In genomic region chr11:2208691-2209369, GRCh38 we compare ENCODE assay signal across 13 cellular contexts. TPM values are rescaled to one million over a fixed set of nuclear protein-coding genes. Genes with fewer than 3 reads are reported as not detected.
A peak's percentile ranks its signal among the peaks of the same experiment; 100 is the strongest.
DNase-seq lines count a peak whose midpoint lies in the region; ATAC-seq and TF ChIP-seq lines count a peak whose summit lies in the region.
"Had no signal": no experiment of that assay in that cellular context is flagged by ENCODE, and none has a peak within 500 bp of the region (broad histone marks: within the 10 kb centered on the region; RNA-seq: fewer than 3 reads in every experiment).

No MANE protein-coding gene starts in this region.

- no peaks in the 10 kb centered on the region for H3K9me3 ChIP-seq in breast epithelium
- no peaks in the 10 kb centered on the region for H3K9me3 ChIP-seq in right lobe of liver
- H3K9me3 ChIP-seq in vagina, result no peaks in the 10 kb centered on the region
- H3K9me3 ChIP-seq: SJSA1 had no signal

- H3K4me3 ChIP-seq in breast epithelium (peak overlapping the region in 1 of 3 donors; percentile 37), right lobe of liver (no peak overlapping the region), vagina (no peak overlapping the region)
- H3K4me3 ChIP-seq: SJSA1 had no signal

- H3K4me1 ChIP-seq in breast epithelium (peaks cover 7 to 10% of the 10 kb centered on the region in 2 donors), right lobe of liver (no peaks in the 10 kb centered on the region), vagina (no peaks in the 10 kb centered on the region)
- H3K4me1 ChIP-seq: SJSA1 had no signal

- 87% methylated on average over 9 of the region's 24 CpGs for WGBS in right lobe of liver (ENCODE audit: insufficient coverage, low coverage, low lambda C conversion rate, missing lambda C conversion rate)

- TF ChIP-seq POLR2A in breast epithelium (IDR thresholded peaks at IDR 0.05), result no peak
- TF ChIP-seq POLR2A in right lobe of liver (IDR thresholded peaks at IDR 0.05), result no peak
- TF ChIP-seq POLR2A in vagina (IDR thresholded peaks at IDR 0.05), result no peak

- no peaks in the 10 kb centered on the region for H3K36me3 ChIP-seq in breast epithelium
- no peaks in the 10 kb centered on the region for H3K36me3 ChIP-seq in right lobe of liver
- H3K36me3 ChIP-seq in vagina, result no peaks in the 10 kb centered on the region
- H3K36me3 ChIP-seq: SJSA1 had no signal

- intact Hi-C loops in breast epithelium (cut with DNase I; ENCODE audit: low total_unique reads), result no loop called here
- intact Hi-C loops in right lobe of liver (cut with DNase I), result loop anchor here in 1 of 2 donors (10.0 kb wide), 1 partner anchor 316 kb away; no protein-coding TSS in a partner anchor
- intact Hi-C loops in vagina (cut with DNase I), result loop anchor here (10.0 kb wide), 1 partner anchor 326 kb away; no protein-coding TSS in a partner anchor

- H3K27ac ChIP-seq in breast epithelium (peak overlapping the region in 1 of 2 donors; percentile 61), right lobe of liver (no peak overlapping the region), vagina (no peak overlapping the region)
- H3K27ac ChIP-seq: SJSA1 had no signal

- no peak for ATAC-seq in right lobe of liver
- no peak for ATAC-seq in GM18858 (IDR thresholded peaks at IDR 0.05; ENCODE audit: unreplicated experiment)
- no peak for ATAC-seq in GM19397 (IDR thresholded peaks at IDR 0.05; ENCODE audit: unreplicated experiment)
- ATAC-seq: activated T-helper 17 cell treated with anti-CD3 and anti-CD28 coated beads, Interleukin-2, amount 50 U/mL, for 72 hours had no signal

- H3K27me3 ChIP-seq in breast epithelium (no peaks in the 10 kb centered on the region), right lobe of liver (no peaks in the 10 kb centered on the region), vagina (no peaks in the 10 kb centered on the region)

- peak; percentile 1 for DNase-seq in stimulated activated CD4-positive, alpha-beta T cell treated with anti-CD3 and anti-CD28 coated beads, Interleukin-4, amount 100 ng/mL, for 24 hours
- DNase-seq in stimulated activated CD4-positive, alpha-beta T cell treated with anti-CD3 and anti-CD28 coated beads, Interleukin-1b, Interleukin-23, amount 100 ng/mL, for 48 hours, result no peak
- DNase-seq in breast epithelium (ENCODE audit: low spot score in 2 of 2), result peak; percentile 57 to 68
- peak; percentile 21 to 56 (median 44) for DNase-seq in right lobe of liver
- peak; percentile 79 to 94 for DNase-seq in vagina (ENCODE audit: extremely low spot score in 2 of 2)
- DNase-seq in NCI-H2029 treated with DMSO at 0.1 percent for 48 hours (lab: John Stamatoyannopoulos, UW), result no peak
- DNase-seq: mesendoderm had no signal

- peak; percentile 13 to 55 (median 35) for TF ChIP-seq CTCF in breast epithelium (IDR thresholded peaks at IDR 0.05)
- TF ChIP-seq CTCF in right lobe of liver (IDR thresholded peaks at IDR 0.05), result no peak
- TF ChIP-seq CTCF in vagina (IDR thresholded peaks at IDR 0.05), result no peak

RNA-seq across cellular contexts. Expression of gene TH, which starts 37.2 kb away (rescaled TPM):
- not detected for total RNA-seq in breast epithelium
- total RNA-seq in right lobe of liver, result under 1 TPM in 2 of 6 experiments, not detected in 4; 0.51 to 0.64 TPM
- 21.9 TPM for total RNA-seq in vagina
- total RNA-seq: activated T-helper 17 cell treated with anti-CD3 and anti-CD28 coated beads, Interleukin-2, amount 50 U/mL, for 72 hours; CD4-positive, alpha-beta T cell; LHCN-M2; SJSA1 had no signal

RNA-seq across cellular contexts. Expression of gene INS, which starts 47.8 kb away (rescaled TPM):
- not detected for total RNA-seq in breast epithelium
- total RNA-seq in right lobe of liver, result not detected
- not detected for total RNA-seq in vagina
- total RNA-seq: activated T-helper 17 cell treated with anti-CD3 and anti-CD28 coated beads, Interleukin-2, amount 50 U/mL, for 72 hours; CD4-positive, alpha-beta T cell; LHCN-M2; SJSA1 had no signal

Comparison
In these comparisons a context has a peak if more than half of its experiments do, and no peak if none do; other contexts are left out.
1. DNase-seq: peak in stimulated activated CD4-positive, alpha-beta T cell treated with anti-CD3 and anti-CD28 coated beads, Interleukin-4, amount 100 ng/mL, for 24 hours (single experiment), breast epithelium (2 of 2), right lobe of liver (3 of 3) and vagina (2 of 2); none in stimulated activated CD4-positive, alpha-beta T cell treated with anti-CD3 and anti-CD28 coated beads, Interleukin-1b, Interleukin-23, amount 100 ng/mL, for 48 hours (single experiment) and NCI-H2029 treated with DMSO at 0.1 percent for 48 hours (single experiment).
2. CTCF ChIP-seq: peak in breast epithelium (3 of 3); none in right lobe of liver (0 of 4) and vagina (0 of 3).
3. RNA of gene TH, which starts 37.2 kb away (total RNA-seq): 21.9 TPM in vagina (single experiment); 0.51 to 0.64 TPM in right lobe of liver and not detected in breast epithelium; every median in the first group is over 10 times any median in the second.